Comparison of ENCODE assay signal across 10 cellular contexts in genomic region chr3:114223146-114223545, GRCh38. TPM values are rescaled to one million over a fixed set of nuclear protein-coding genes. Genes with fewer than 3 reads are reported as not detected.
A peak's percentile ranks its signal among the peaks of the same experiment; 100 is the strongest.
DNase-seq lines count a peak whose midpoint lies in the region; ATAC-seq and TF ChIP-seq lines count a peak whose summit lies in the region.
"Had no signal": no experiment of that assay in that cellular context is flagged by ENCODE, and none has a peak within 500 bp of the region (broad histone marks: within the 10 kb centered on the region; RNA-seq: fewer than 3 reads in every experiment).

No MANE protein-coding gene starts in this region.

- H3K4me1 Mint-ChIP-seq in immature natural killer cell = peaks cover 93 to 95% of the 10 kb centered on the region in 2 donors
- H3K4me1 Mint-ChIP-seq in nephron progenitor cell = peaks cover 6% of the 10 kb centered on the region

- H3K27me3 Mint-ChIP-seq in immature natural killer cell (ENCODE audit: low read depth in 3 of 3) = peaks cover 5 to 7% (median 7%) of the 10 kb centered on the region in 3 donors
- H3K27me3 Mint-ChIP-seq in nephron progenitor cell (ENCODE audit: low read depth, poor library complexity) = peaks cover 15% of the 10 kb centered on the region

- intact Hi-C loops in left ventricle myocardium superior (cut with micrococcal nuclease) = no loop called here

- H3K9me3 Mint-ChIP-seq in immature natural killer cell (peaks cover 5 to 22% (median 14%) of the 10 kb centered on the region in 6 donors), nephron progenitor cell (peaks cover 20% of the 10 kb centered on the region)

- DNase-seq in immature natural killer cell (peak; percentile 48 to 68 (median 65)), nephron progenitor cell (no peak), NCI-H2227 (lab: John Stamatoyannopoulos, UW; ENCODE audit: unreplicated experiment) (no peak), NCI-H2107 treated with DMSO at 0.1 percent for 48 hours (lab: John Stamatoyannopoulos, UW; ENCODE audit: unreplicated experiment) (no peak), left ventricle myocardium superior (no peak)

- H3K4me3 Mint-ChIP-seq in immature natural killer cell (peak overlapping the region; percentile 18 to 71 (median 55)), nephron progenitor cell (no peak overlapping the region)

- ATAC-seq in GM18520 (IDR thresholded peaks at IDR 0.05; ENCODE audit: unreplicated experiment) (peak; percentile 64), GM21576 (IDR thresholded peaks at IDR 0.05; ENCODE audit: unreplicated experiment) (peak; percentile 86), HG03520 (IDR thresholded peaks at IDR 0.05; ENCODE audit: unreplicated experiment) (peak; percentile 84), left ventricle myocardium superior (no peak)

- no peak for TF ChIP-seq CTCF in nephron progenitor cell (IDR thresholded peaks at IDR 0.05)

- H3K27ac Mint-ChIP-seq in immature natural killer cell = peak overlapping the region; percentile 93 to 100 (median 96)
- no peak overlapping the region for H3K27ac Mint-ChIP-seq in nephron progenitor cell

- H3K36me3 Mint-ChIP-seq in immature natural killer cell (peaks cover 14 to 28% (median 14%) of the 10 kb centered on the region in 3 donors), nephron progenitor cell (ENCODE audit: low read depth) (no peaks in the 10 kb centered on the region)

RNA-seq across cellular contexts. Expression of gene ZNF80, which starts 14.2 kb away (rescaled TPM):
- polyA plus RNA-seq in immature natural killer cell = 1 to 10 TPM in 2 of 3 donors, under 1 TPM in 1; 0.81 to 2.0 (median 1.7) TPM
- total RNA-seq in left ventricle myocardium superior = not detected
- total RNA-seq: frontal cortex had no signal

RNA-seq across cellular contexts. Expression of gene DRD3, which starts 44.3 kb away (rescaled TPM):
- under 1 TPM in 1 of 3 donors, not detected in 2; 0.20 TPM for polyA plus RNA-seq in immature natural killer cell
- total RNA-seq in left ventricle myocardium superior = not detected
- total RNA-seq: tibial nerve had no signal

Comparison
In these comparisons a context has a peak if more than half of its experiments do, and no peak if none do; other contexts are left out.
1. DNase-seq: peak in immature natural killer cell (3 of 3); none in nephron progenitor cell (single experiment), NCI-H2227 (single experiment), NCI-H2107 treated with DMSO at 0.1 percent for 48 hours (single experiment) and left ventricle myocardium superior (single experiment).